21 cellular contexts compared by ENCODE assay signal in the genomic region with DNA sequence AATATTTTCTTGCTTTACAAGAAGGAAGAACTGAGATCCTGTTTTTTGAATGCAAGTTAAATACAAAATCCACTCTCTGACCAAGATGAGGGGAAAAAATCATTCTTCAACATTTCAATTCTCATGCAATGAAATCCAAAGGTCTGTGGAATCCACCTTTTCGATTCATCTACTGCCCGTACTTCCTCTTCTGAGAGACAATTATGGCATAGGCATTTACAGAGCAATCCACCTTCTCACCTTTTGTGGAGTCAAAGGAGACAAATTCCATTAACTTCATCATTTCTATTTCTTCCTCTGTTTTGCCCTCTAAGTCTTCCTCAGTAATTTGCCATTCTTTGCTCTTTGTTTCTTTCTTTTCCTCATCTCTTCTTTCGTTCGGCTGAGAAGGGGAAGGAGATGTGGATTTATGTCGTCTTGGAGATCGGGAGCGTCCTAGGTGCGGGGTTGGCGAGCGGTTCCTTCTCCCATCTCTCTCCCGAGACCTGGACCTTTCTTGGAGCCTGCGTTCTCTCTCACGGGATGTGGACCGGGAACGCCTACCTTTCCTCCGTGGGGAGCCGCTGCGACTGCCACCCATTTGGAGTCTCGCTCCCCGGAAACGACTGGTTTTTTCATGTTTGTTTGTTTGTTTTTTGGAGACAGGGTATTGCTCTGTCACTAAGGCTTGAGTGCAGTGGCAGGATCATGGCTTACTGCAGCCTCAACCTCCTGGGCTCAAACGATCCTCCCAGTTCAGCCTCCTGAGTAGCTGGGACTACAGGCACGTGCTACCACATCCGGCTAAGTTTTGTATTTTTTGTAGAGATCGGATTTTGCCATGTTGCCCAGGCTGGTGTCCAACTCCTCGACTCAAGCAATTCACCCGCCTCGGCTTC. TPM values are rescaled to one million over a fixed set of nuclear protein-coding genes. Genes with fewer than 3 reads are reported as not detected.
DNase-seq lines count a peak whose midpoint lies in the region; ATAC-seq and TF ChIP-seq lines count a peak whose summit lies in the region.
"Had no signal": no experiment of that assay in that cellular context is flagged by ENCODE, and none has a peak within 500 bp of the region (broad histone marks: within the 10 kb centered on the region; RNA-seq: fewer than 3 reads in every experiment).

No MANE protein-coding gene starts in this region.

- H4K20me1 ChIP-seq in H9 (ENCODE audit: control insufficient read depth, insufficient read depth, insufficient read length): no peaks in the 10 kb centered on the region
- no peaks in the 10 kb centered on the region for H4K20me1 ChIP-seq in neural progenitor cell (ENCODE audit: low read depth)

- H3K27ac Mint-ChIP-seq in H9 (peak overlapping the region in 1 of 3 experiments; percentile 44; a peak in 1 of 7 replicates), neural progenitor cell (no peak overlapping the region), endothelial cell (ENCODE audit: unreplicated experiment) (no peak overlapping the region)
- H3K27ac Mint-ChIP-seq in effector memory CD8-positive, alpha-beta T cell: no peak overlapping the region
- H3K27ac Mint-ChIP-seq: HFFc6 had no signal

- WGBS in H9 (ENCODE audit: extremely low coverage, insufficient read length, low lambda C conversion rate): no CpG with 5 or more reads among the region's 28 CpGs

- no peaks in the 10 kb centered on the region for H3K23me2 ChIP-seq in H9 (ENCODE audit: insufficient read length, low read depth, low read length, poor library complexity, severe bottlenecking)

- no peaks in the 10 kb centered on the region for H3K36me3 Mint-ChIP-seq in H9 (ENCODE audit: insufficient read depth in 1 of 3, low read depth in 3 of 3)
- no peaks in the 10 kb centered on the region for H3K36me3 Mint-ChIP-seq in neural progenitor cell
- peaks cover 5% of the 10 kb centered on the region for H3K36me3 Mint-ChIP-seq in endothelial cell (ENCODE audit: low read depth, unreplicated experiment)
- H3K36me3 Mint-ChIP-seq in effector memory CD8-positive, alpha-beta T cell (ENCODE audit: insufficient read depth): no peaks in the 10 kb centered on the region

- H3K18ac ChIP-seq in H9 (ENCODE audit: insufficient read length, low read depth, low read length): no peak overlapping the region

- H3K36me3 ChIP-seq in neural progenitor cell: no peaks in the 10 kb centered on the region
- H3K36me3 ChIP-seq: SJSA1 had no signal

- no peak overlapping the region for H4K91ac ChIP-seq in H9 (ENCODE audit: insufficient read length, low read depth, low read length)

- no peaks in the 10 kb centered on the region for H3K27me3 Mint-ChIP-seq in H9 (ENCODE audit: low read depth)
- H3K27me3 Mint-ChIP-seq in neural progenitor cell (ENCODE audit: insufficient read depth, low read depth): no peaks in the 10 kb centered on the region
- peaks cover 2% of the 10 kb centered on the region for H3K27me3 Mint-ChIP-seq in endothelial cell (ENCODE audit: unreplicated experiment)
- no peaks in the 10 kb centered on the region for H3K27me3 Mint-ChIP-seq in effector memory CD8-positive, alpha-beta T cell

- H3K27me3 ChIP-seq in H9 (ENCODE audit: insufficient read depth, low read length) (no peaks in the 10 kb centered on the region), neural progenitor cell (no peaks in the 10 kb centered on the region)
- H3K27me3 ChIP-seq: SJSA1 had no signal

- H2AK5ac ChIP-seq in H9 (ENCODE audit: insufficient read length, low read length): no peak overlapping the region

- H3T11ph ChIP-seq in H9 (ENCODE audit: low read length): no peak overlapping the region

- H3K9ac ChIP-seq in H9 (ENCODE audit: extremely low read depth, insufficient read length, low read length) (no peak overlapping the region), neural progenitor cell (no peak overlapping the region)

- peak overlapping the region; percentile 91 for H2AFZ ChIP-seq in H9 (ENCODE audit: low read length)
- peak overlapping the region; percentile 73 for H2AFZ ChIP-seq in neural progenitor cell (replicated peaks)

- H3K4ac ChIP-seq in H9 (ENCODE audit: low read depth, low read length): no peak overlapping the region

- H3K9me3 Mint-ChIP-seq in H9: peaks cover 9 to 16% of the 10 kb centered on the region in 2 experiments; a peak in 4 of 5 replicates
- no peaks in the 10 kb centered on the region for H3K9me3 Mint-ChIP-seq in neural progenitor cell
- H3K9me3 Mint-ChIP-seq in endothelial cell (ENCODE audit: unreplicated experiment): no peaks in the 10 kb centered on the region
- H3K9me3 Mint-ChIP-seq in effector memory CD8-positive, alpha-beta T cell: no peaks in the 10 kb centered on the region
- H3K9me3 Mint-ChIP-seq: HFFc6 had no signal

- ATAC-seq in effector memory CD8-positive, alpha-beta T cell (replicated peaks): no peak

- no peak overlapping the region for H3K56ac ChIP-seq in H9 (ENCODE audit: insufficient read length, low read depth, low read length)

- H2BK20ac ChIP-seq in H9 (ENCODE audit: low read depth, low read length, poor library complexity, severe bottlenecking): no peak overlapping the region

- H2BK12ac ChIP-seq in H9 (ENCODE audit: insufficient read length, low read depth, low read length): no peak overlapping the region

- H3K9me3 ChIP-seq in H9 (ENCODE audit: control insufficient read depth, low read depth, low read length) (no peaks in the 10 kb centered on the region), neural progenitor cell (ENCODE audit: low read depth) (no peaks in the 10 kb centered on the region)
- H3K9me3 ChIP-seq: SJSA1 had no signal

- H3K4me3 ChIP-seq in fibroblast of villous mesenchyme (ENCODE audit: low read depth, low read length) (peak overlapping the region; percentile 57), neural progenitor cell (no peak overlapping the region)
- H3K4me3 ChIP-seq: SJSA1 had no signal

- no peak overlapping the region for H3K4me3 Mint-ChIP-seq in H9
- no peak overlapping the region for H3K4me3 Mint-ChIP-seq in neural progenitor cell
- no peak overlapping the region for H3K4me3 Mint-ChIP-seq in endothelial cell (ENCODE audit: unreplicated experiment)
- H3K4me3 Mint-ChIP-seq in effector memory CD8-positive, alpha-beta T cell: no peak overlapping the region
- H3K4me3 Mint-ChIP-seq: HFFc6 had no signal

- no peak overlapping the region for H4K5ac ChIP-seq in H9 (ENCODE audit: insufficient read length, low read depth, low read length)

- no peak for TF ChIP-seq CTCF in H9 (conservative IDR thresholded peaks at IDR 0.05)
- no peak for TF ChIP-seq CTCF in fibroblast of villous mesenchyme (IDR thresholded peaks at IDR 0.05; ENCODE audit: insufficient read depth, low read depth, low read length)
- TF ChIP-seq CTCF in neural progenitor cell (IDR thresholded peaks at IDR 0.05): no peak
- TF ChIP-seq CTCF in endothelial cell (IDR thresholded peaks at IDR 0.05; ENCODE audit: unreplicated experiment): no peak

- no peaks in the 10 kb centered on the region for H3F3A ChIP-seq in neural progenitor cell (ENCODE audit: low read depth)

- peaks cover 0 to 2% of the 10 kb centered on the region in 2 experiments; a peak in 2 of 4 replicates for H3K4me1 Mint-ChIP-seq in H9
- no peaks in the 10 kb centered on the region for H3K4me1 Mint-ChIP-seq in neural progenitor cell
- peaks cover 3% of the 10 kb centered on the region for H3K4me1 Mint-ChIP-seq in endothelial cell (ENCODE audit: unreplicated experiment)
- no peaks in the 10 kb centered on the region for H3K4me1 Mint-ChIP-seq in effector memory CD8-positive, alpha-beta T cell (ENCODE audit: low read depth in 2 of 2)

- H4K8ac ChIP-seq in H9 (replicated peaks; ENCODE audit: insufficient read length, low read depth, low read length): no peak overlapping the region

- H2BK5ac ChIP-seq in H9 (ENCODE audit: insufficient read length, low read length): no peak overlapping the region

- no peak overlapping the region for H3K4me2 ChIP-seq in H9 (ENCODE audit: insufficient read depth, insufficient read length, low read length)
- H3K4me2 ChIP-seq in neural progenitor cell: no peak overlapping the region

- no peak overlapping the region for H3K23ac ChIP-seq in H9 (ENCODE audit: insufficient read length, low read depth, low read length)

- DNase-seq in D341Med (ENCODE audit: low spot score) (peak; percentile 13), H9 (peak; percentile 40), fibroblast of villous mesenchyme (ENCODE audit: low read depth) (no peak), neural progenitor cell (ENCODE audit: low spot score) (no peak), NOMO-1 (lab: John Stamatoyannopoulos, UW; ENCODE audit: unreplicated experiment in 2 of 2) (no peak), endothelial cell (ENCODE audit: low spot score) (no peak), activated T-cell treated with anti-CD3 and anti-CD28 coated beads for 4 hours (no peak)
- DNase-seq in effector memory CD8-positive, alpha-beta T cell: no peak
- DNase-seq: COR-L47; DMS79; HFFc6; Kasumi-1; MV-4-11; NCI-H1436; NCI-H2081; NCI-H2227 treated with DMSO at 0.1 percent for 48 hours; NCI-H524 treated with DMSO at 0.1 percent for 48 hours; NK-92 treated with Interleukin-12 subunit alpha and Interleukin-12 subunit beta, amount 100 ng/mL, for 24 hours had no signal

- H3K79me1 ChIP-seq in H9 (ENCODE audit: insufficient read depth, low read depth, low read length, poor library complexity, severe bottlenecking): no peaks in the 10 kb centered on the region

- no peak overlapping the region for H3K27ac ChIP-seq in H9 (ENCODE audit: insufficient read length, low read depth, low read length)
- no peak overlapping the region for H3K27ac ChIP-seq in neural progenitor cell
- H3K27ac ChIP-seq: C4-2B, RWPE1, SJSA1 had no signal

- no peak overlapping the region for H3K14ac ChIP-seq in H9 (ENCODE audit: insufficient read depth, low read length)

- H3K79me2 ChIP-seq in H9 (ENCODE audit: insufficient read depth, low read length) (no peaks in the 10 kb centered on the region), neural progenitor cell (ENCODE audit: low read depth) (no peaks in the 10 kb centered on the region)

- H3K4me1 ChIP-seq in H9 (ENCODE audit: insufficient read depth, low read length) (no peaks in the 10 kb centered on the region; the same call in 1 of the 2 replicates), neural progenitor cell (no peaks in the 10 kb centered on the region)
- H3K4me1 ChIP-seq: SJSA1 had no signal

- no peak overlapping the region for H2BK120ac ChIP-seq in H9 (ENCODE audit: low read depth, low read length, poor library complexity, severe bottlenecking)

- no peak overlapping the region for H2BK15ac ChIP-seq in H9 (ENCODE audit: low read depth, low read length)

RNA-seq across cellular contexts. Expression of a gene that starts 24.3 kb away (rescaled TPM):
- total RNA-seq in H9 (2021) (68.1 and 73.2 TPM in 2 replicates), fibroblast of villous mesenchyme (74.1 and 95.0 TPM in 2 replicates), neural progenitor cell (ENCODE audit: low replicate concordance) (48.7 and 63.6 TPM in 2 replicates), endothelial cell (ENCODE audit: unreplicated experiment) (87.4 TPM)

RNA-seq across cellular contexts. Expression of a gene that starts 38.6 kb away (rescaled TPM):
- 34.0 and 34.4 TPM in 2 replicates for total RNA-seq in H9 (2021)
- total RNA-seq in fibroblast of villous mesenchyme: 11.0 and 25.5 TPM in 2 replicates
- 31.8 and 37.0 TPM in 2 replicates for total RNA-seq in neural progenitor cell (ENCODE audit: low replicate concordance)
- total RNA-seq in endothelial cell (ENCODE audit: unreplicated experiment): 33.0 TPM

Comparison
In these comparisons a context has a peak if more than half of its experiments do, and no peak if none do; other contexts are left out.
1. DNase-seq: peak in D341Med (single experiment) and H9 (single experiment); none in fibroblast of villous mesenchyme (single experiment), neural progenitor cell (single experiment), NOMO-1 (0 of 2), endothelial cell (single experiment), activated T-cell treated with anti-CD3 and anti-CD28 coated beads for 4 hours (single experiment) and effector memory CD8-positive, alpha-beta T cell (0 of 3).